In the genomic region with DNA sequence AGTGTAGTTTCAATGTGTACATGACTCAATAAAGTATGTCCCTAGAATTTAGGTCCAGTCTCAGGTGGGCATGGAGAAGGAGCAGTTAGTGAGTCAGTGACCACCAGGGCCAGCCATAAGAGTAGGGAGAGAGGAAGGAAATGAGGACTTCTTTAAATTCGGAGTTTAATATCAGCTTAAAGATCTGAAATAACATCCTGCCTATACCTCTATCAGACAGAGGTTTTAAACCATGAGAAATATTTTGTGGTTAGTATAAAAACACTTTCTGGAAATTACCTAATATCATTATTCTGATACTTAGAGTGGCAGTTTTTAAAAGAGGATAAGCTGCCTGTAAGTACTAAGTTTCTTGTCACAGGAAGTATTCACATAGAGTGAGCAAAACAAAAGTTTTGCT, we compare ENCODE assay signal across 12 cellular contexts.
DNase-seq lines count a peak whose midpoint lies in the region; ATAC-seq and TF ChIP-seq lines count a peak whose summit lies in the region.
"Had no signal": no experiment of that assay in that cellular context is flagged by ENCODE, and none has a peak within 500 bp of the region (broad histone marks: within the 10 kb centered on the region; RNA-seq: fewer than 3 reads in every experiment).

No MANE protein-coding gene starts in this region.

- peak; percentile 74 for ATAC-seq in activated T-helper 17 cell treated with anti-CD3 and anti-CD28 coated beads, Interleukin-2, amount 50 U/mL, for 72 hours (replicated peaks)
- peak; percentile 67 for ATAC-seq in stimulated activated effector memory CD8-positive, alpha-beta T cell treated with anti-CD3 and anti-CD28 coated beads, Interleukin-12 subunit alpha, Interleukin-12 subunit beta, amount 100 ng/mL, for 72 hours
- ATAC-seq in GM19467 (IDR thresholded peaks at IDR 0.05; ENCODE audit: unreplicated experiment) = no peak

- POLR2A ChIA-PET in MCF 10A (lab: Yijun Ruan, JAX) = no interaction called here

- CTCF ChIA-PET in mammary epithelial cell (lab: Charles Lee; ENCODE audit: low non-redundant PET) (no interaction called here), MCF 10A (lab: Yijun Ruan, JAX) (interaction anchor here (0.6 kb wide), 1 partner anchor 296 kb away, joined by 3 read pairs; no protein-coding TSS in a partner anchor)

- H3K9me2 ChIP-seq in MM.1S (replicated peaks; ENCODE audit: insufficient read depth, low read length) (no peaks in the 10 kb centered on the region), GM23248 (ENCODE audit: insufficient read depth) (no peaks in the 10 kb centered on the region)

- no peak overlapping the region for H3K4me2 ChIP-seq in mammary epithelial cell (ENCODE audit: insufficient read depth, low read depth, low read length)
- 0 out of 2 replicates have a peak overlapping the region, but pooled peaks have one; percentile 9 for H3K4me2 ChIP-seq in MM.1S (ENCODE audit: low read depth, low read length)
- H3K4me2 ChIP-seq in GM23248 (ENCODE audit: unreplicated experiment) = no peak overlapping the region

- in situ Hi-C loops in mammary epithelial cell (cut with MboI; ENCODE audit: low sequenced_read_pairs in 2 of 2) (no loop called here), GM23248 (cut with MboI) (no loop called here)

- 9% methylated on average over 1 of the region's 1 CpG for WGBS in mammary epithelial cell (ENCODE audit: low coverage, missing lambda C conversion rate)
- 21 to 27% methylated on average over 1 of the region's 1 CpG for WGBS in GM23248 (ENCODE audit: low coverage in 1 of 2, low lambda C conversion rate in 2 of 2, missing lambda C conversion rate in 2 of 2), 2 experiments

- peaks cover 3% of the 10 kb centered on the region for H3K9me3 ChIP-seq in mammary epithelial cell (replicated peaks; ENCODE audit: insufficient read depth, low read length)
- no peaks in the 10 kb centered on the region for H3K9me3 ChIP-seq in MM.1S (replicated peaks; ENCODE audit: insufficient read depth, low read length)
- H3K9me3 ChIP-seq in GM23248 (ENCODE audit: low read depth) = no peaks in the 10 kb centered on the region

- H3K4me3 ChIP-seq in mammary epithelial cell (replicated peaks in 1 of 3; ENCODE audit: insufficient read depth in 1 of 3, low read depth in 2 of 3, low read length in 3 of 3) (no peak overlapping the region), MM.1S (ENCODE audit: low read length) (no peak overlapping the region), GM23248 (no peak overlapping the region)

- H3K4me3 Mint-ChIP-seq in MCF 10A (ENCODE audit: unreplicated experiment) = no peak overlapping the region
- H3K4me3 Mint-ChIP-seq in activated T-helper 17 cell treated with anti-CD3 and anti-CD28 coated beads, Interleukin-2, amount 50 U/mL, for 72 hours = peak overlapping the region; percentile 58
- peak overlapping the region; percentile 33 for H3K4me3 Mint-ChIP-seq in stimulated activated effector memory CD8-positive, alpha-beta T cell treated with anti-CD3 and anti-CD28 coated beads, Interleukin-12 subunit alpha, Interleukin-12 subunit beta, amount 100 ng/mL, for 72 hours

- no peaks in the 10 kb centered on the region for H3K4me1 Mint-ChIP-seq in MCF 10A (ENCODE audit: insufficient read depth, unreplicated experiment)
- H3K4me1 Mint-ChIP-seq in activated T-helper 17 cell treated with anti-CD3 and anti-CD28 coated beads, Interleukin-2, amount 50 U/mL, for 72 hours = peaks cover 19% of the 10 kb centered on the region
- peaks cover 28% of the 10 kb centered on the region for H3K4me1 Mint-ChIP-seq in stimulated activated effector memory CD8-positive, alpha-beta T cell treated with anti-CD3 and anti-CD28 coated beads, Interleukin-12 subunit alpha, Interleukin-12 subunit beta, amount 100 ng/mL, for 72 hours

- H3K27me3 Mint-ChIP-seq in MCF 10A (ENCODE audit: insufficient read depth, unreplicated experiment) = no peaks in the 10 kb centered on the region
- no peaks in the 10 kb centered on the region for H3K27me3 Mint-ChIP-seq in activated T-helper 17 cell treated with anti-CD3 and anti-CD28 coated beads, Interleukin-2, amount 50 U/mL, for 72 hours

- no peaks in the 10 kb centered on the region for H3K27me3 ChIP-seq in mammary epithelial cell (ENCODE audit: insufficient read depth, low read length)
- no peaks in the 10 kb centered on the region for H3K27me3 ChIP-seq in MM.1S (replicated peaks; ENCODE audit: insufficient read depth, low read length)
- H3K27me3 ChIP-seq in GM23248 (replicated peaks; ENCODE audit: insufficient read depth) = 0 out of 2 replicates have a peak, but pooled peaks cover 14% of the 10 kb centered on the region

- no peaks in the 10 kb centered on the region for H3F3A ChIP-seq in MM.1S (ENCODE audit: insufficient read depth, low read length)
- no peaks in the 10 kb centered on the region for H3F3A ChIP-seq in GM23248 (ENCODE audit: insufficient read depth)

- H3K9ac ChIP-seq in mammary epithelial cell (ENCODE audit: insufficient read depth, low read length) (no peak overlapping the region), MM.1S (ENCODE audit: low read length) (no peak overlapping the region), GM23248 (no peak overlapping the region)

- no peaks in the 10 kb centered on the region for H3K36me3 Mint-ChIP-seq in MCF 10A (ENCODE audit: insufficient read depth, unreplicated experiment)
- no peaks in the 10 kb centered on the region for H3K36me3 Mint-ChIP-seq in activated T-helper 17 cell treated with anti-CD3 and anti-CD28 coated beads, Interleukin-2, amount 50 U/mL, for 72 hours (ENCODE audit: low read depth)
- no peaks in the 10 kb centered on the region for H3K36me3 Mint-ChIP-seq in stimulated activated effector memory CD8-positive, alpha-beta T cell treated with anti-CD3 and anti-CD28 coated beads, Interleukin-12 subunit alpha, Interleukin-12 subunit beta, amount 100 ng/mL, for 72 hours

- H3K4me1 ChIP-seq in mammary epithelial cell (ENCODE audit: insufficient read depth, low read length) (peaks cover 4% of the 10 kb centered on the region), MM.1S (ENCODE audit: low read length) (0 out of 2 replicates have a peak, but pooled peaks cover 6% of the 10 kb centered on the region), GM23248 (ENCODE audit: insufficient read depth) (no peaks in the 10 kb centered on the region)

- H3K27ac ChIP-seq in mammary epithelial cell (ENCODE audit: insufficient read depth, low read depth, low read length) (no peak overlapping the region), MM.1S (ENCODE audit: low read length) (no peak overlapping the region), GM23248 (no peak overlapping the region)

- peaks cover 4% of the 10 kb centered on the region for H3K9me3 Mint-ChIP-seq in MCF 10A (ENCODE audit: unreplicated experiment)
- H3K9me3 Mint-ChIP-seq in activated T-helper 17 cell treated with anti-CD3 and anti-CD28 coated beads, Interleukin-2, amount 50 U/mL, for 72 hours = peaks cover 4% of the 10 kb centered on the region
- peaks cover 3% of the 10 kb centered on the region for H3K9me3 Mint-ChIP-seq in stimulated activated effector memory CD8-positive, alpha-beta T cell treated with anti-CD3 and anti-CD28 coated beads, Interleukin-12 subunit alpha, Interleukin-12 subunit beta, amount 100 ng/mL, for 72 hours

- H4K20me1 ChIP-seq in mammary epithelial cell (ENCODE audit: insufficient read depth, low read length) (no peaks in the 10 kb centered on the region), MM.1S (ENCODE audit: insufficient read depth, low read length) (no peaks in the 10 kb centered on the region), GM23248 (ENCODE audit: insufficient read depth) (no peaks in the 10 kb centered on the region)

- H3K79me2 ChIP-seq in mammary epithelial cell (ENCODE audit: insufficient read depth, low read length) (no peaks in the 10 kb centered on the region), MM.1S (ENCODE audit: low read length) (no peaks in the 10 kb centered on the region), GM23248 (ENCODE audit: insufficient read depth) (no peaks in the 10 kb centered on the region)

- DNase-seq in mammary epithelial cell = peak; percentile 66
- DNase-seq in MCF 10A (ENCODE audit: unreplicated experiment) = no peak
- DNase-seq in MM.1S = peak; percentile 15
- no peak for DNase-seq in stimulated activated effector memory CD8-positive, alpha-beta T cell treated with anti-CD3 and anti-CD28 coated beads, Interleukin-12 subunit alpha, Interleukin-12 subunit beta, amount 100 ng/mL, for 72 hours (ENCODE audit: low spot score in 2 of 2)
- no peak for DNase-seq in SKM-1 treated with dmso at 0.1 percent for 144 hours (lab: John Stamatoyannopoulos, UW; ENCODE audit: unreplicated experiment)
- DNase-seq in GM23248 = no peak
- DNase-seq: activated CD8-positive, alpha-beta memory T cell treated with anti-CD3 and anti-CD28 coated beads for 24 hours; effector CD8-positive, alpha-beta T cell; NCI-H187 treated with DMSO at 0.1 percent for 48 hours; stimulated activated CD4-positive, alpha-beta T cell treated with anti-CD3 and anti-CD28 coated beads, Interleukin-2, amount 100 ng/mL, for 48 hours had no signal

- no TSS peak for BruUV-seq in mammary epithelial cell (replicated peaks; lab: Mats Ljungman, UMichigan)
- no TSS peak for BruUV-seq in MCF 10A (replicated peaks; lab: Mats Ljungman, UMichigan)

- H3K36me3 ChIP-seq in mammary epithelial cell (ENCODE audit: insufficient read depth, low read length) = no peaks in the 10 kb centered on the region
- H3K36me3 ChIP-seq in MM.1S (replicated peaks; ENCODE audit: insufficient read depth, low read length) = no peaks in the 10 kb centered on the region
- no peaks in the 10 kb centered on the region for H3K36me3 ChIP-seq in GM23248 (ENCODE audit: low read depth)

- intact Hi-C loops in mammary epithelial cell (cut with micrococcal nuclease) (no loop called here), MCF 10A (cut with micrococcal nuclease) (no loop called here)

- dilution Hi-C loops in mammary epithelial cell (cut with HindIII; ENCODE audit: low sequenced_read_pairs) = no loop called here

- TF ChIP-seq CTCF in mammary epithelial cell (conservative IDR thresholded peaks at IDR 0.05 in 1 of 2, IDR thresholded peaks at IDR 0.05 in 1 of 2; ENCODE audit: extremely low read depth in 1 of 2, insufficient read depth in 1 of 2, low read depth in 1 of 2, low read length in 2 of 2) (no peak), MCF 10A (IDR thresholded peaks at IDR 0.05; ENCODE audit: unreplicated experiment) (no peak), MM.1S (IDR thresholded peaks at IDR 0.05; ENCODE audit: low read length) (no peak)

- H3K27ac Mint-ChIP-seq in MCF 10A (ENCODE audit: low read depth, unreplicated experiment) = no peak overlapping the region
- peak overlapping the region; percentile 80 for H3K27ac Mint-ChIP-seq in activated T-helper 17 cell treated with anti-CD3 and anti-CD28 coated beads, Interleukin-2, amount 50 U/mL, for 72 hours
- peak overlapping the region; percentile 64 for H3K27ac Mint-ChIP-seq in stimulated activated effector memory CD8-positive, alpha-beta T cell treated with anti-CD3 and anti-CD28 coated beads, Interleukin-12 subunit alpha, Interleukin-12 subunit beta, amount 100 ng/mL, for 72 hours

- H2AFZ ChIP-seq in mammary epithelial cell (ENCODE audit: low read depth, low read length) = no peak overlapping the region
- no peak overlapping the region for H2AFZ ChIP-seq in MM.1S (ENCODE audit: low read length)
- H2AFZ ChIP-seq in GM23248 = no peak overlapping the region

Comparison
In these comparisons a context has a peak if more than half of its experiments do, and no peak if none do; other contexts are left out.
1. DNase-seq: peak in mammary epithelial cell (single experiment) and MM.1S (single experiment); none in MCF 10A (single experiment), stimulated activated effector memory CD8-positive, alpha-beta T cell treated with anti-CD3 and anti-CD28 coated beads, Interleukin-12 subunit alpha, Interleukin-12 subunit beta, amount 100 ng/mL, for 72 hours (0 of 2), SKM-1 treated with dmso at 0.1 percent for 144 hours (single experiment) and GM23248 (single experiment).